In the genomic region with DNA sequence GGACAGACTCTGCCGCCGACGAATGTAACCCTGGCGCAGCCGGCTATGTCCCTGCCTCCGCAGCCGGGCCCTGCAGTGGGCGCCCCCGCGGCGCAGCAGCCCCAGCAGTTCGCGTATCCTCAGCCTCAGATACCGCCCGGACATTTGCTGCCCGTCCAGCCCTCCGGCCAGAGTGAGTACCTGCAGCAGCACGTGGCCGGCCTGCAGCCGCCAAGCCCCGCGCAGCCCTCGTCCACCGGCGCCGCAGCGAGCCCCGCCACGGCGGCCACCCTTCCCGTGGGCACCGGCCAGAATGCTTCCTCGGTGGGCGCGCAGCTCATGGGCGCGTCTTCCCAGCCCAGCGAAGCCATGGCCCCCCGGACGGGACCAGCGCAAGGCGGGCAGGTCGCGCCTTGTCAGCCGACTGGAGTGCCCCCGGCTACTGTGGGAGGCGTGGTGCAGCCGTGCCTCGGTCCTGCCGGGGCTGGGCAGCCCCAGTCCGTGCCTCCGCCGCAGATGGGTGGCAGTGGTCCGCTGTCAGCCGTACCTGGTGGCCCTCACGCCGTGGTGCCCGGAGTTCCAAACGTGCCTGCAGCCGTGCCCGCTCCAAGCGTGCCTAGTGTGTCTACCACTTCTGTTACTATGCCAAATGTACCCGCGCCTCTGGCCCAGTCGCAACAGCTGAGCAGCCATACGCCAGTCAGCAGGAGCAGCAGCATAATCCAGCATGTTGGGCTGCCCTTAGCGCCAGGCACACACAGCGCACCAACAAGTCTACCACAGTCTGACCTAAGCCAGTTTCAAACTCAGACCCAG, we compare ENCODE assay signal across 1 cellular context.
TF ChIP-seq lines count a peak whose summit lies in the region.

No MANE protein-coding gene starts in this region.

TF ChIP-seq in HepG2, 621 proteins besides CTCF, POLR2A, EP300 and RAD21 (continued from another document and continues in another):
- TF ChIP-seq ZNF768 (CRISPR knock-in tag; IDR thresholded peaks at IDR 0.05) (0 out of 2 replicates have a peak, but pooled peaks have one; percentile 4), ZNF343 (CRISPR knock-in tag; IDR thresholded peaks at IDR 0.05) (0 out of 2 replicates have a peak, but pooled peaks have one; percentile 36), ZNF564 (CRISPR knock-in tag; IDR thresholded peaks at IDR 0.05) (0 out of 2 replicates have a peak, but pooled peaks have one; percentile 23), ZMYM4 (CRISPR knock-in tag; IDR thresholded peaks at IDR 0.05) (0 out of 2 replicates have a peak, but pooled peaks have one; percentile 4), PHF8 (CRISPR knock-in tag; IDR thresholded peaks at IDR 0.05) (peak; percentile 35), ELF1 (CRISPR knock-in tag; IDR thresholded peaks at IDR 0.05) (no peak), ZNF577 (CRISPR knock-in tag; IDR thresholded peaks at IDR 0.05; ENCODE audit: borderline replicate concordance, low read depth) (no peak), PAF1 (CRISPR knock-in tag; IDR thresholded peaks at IDR 0.05) (no peak), ZFY (CRISPR knock-in tag; IDR thresholded peaks at IDR 0.05) (peak; percentile 39; the same call in 1 of the 2 replicates), MTF1 (CRISPR knock-in tag; IDR thresholded peaks at IDR 0.05) (no peak), KMT2A (CRISPR knock-in tag; IDR thresholded peaks at IDR 0.05) (peak; percentile 19; the same call in 1 of the 2 replicates), ZNF432 (CRISPR knock-in tag; IDR thresholded peaks at IDR 0.05; ENCODE audit: borderline replicate concordance) (0 out of 2 replicates have a peak, but pooled peaks have one; percentile 50), PCBP2 (optimal IDR thresholded peaks at IDR 0.05; ENCODE audit: low read depth, low read length, poor library complexity, severe bottlenecking) (no peak), YEATS4 (CRISPR knock-in tag; IDR thresholded peaks at IDR 0.05; ENCODE audit: borderline replicate concordance) (peak; percentile 38; the same call in 1 of the 2 replicates), RBFOX2 (IDR thresholded peaks at IDR 0.05; ENCODE audit: low read depth, low read length) (peak; percentile 63), ZNF446 (CRISPR knock-in tag; IDR thresholded peaks at IDR 0.05) (0 out of 2 replicates have a peak, but pooled peaks have one; percentile 75), ARNT2 (CRISPR knock-in tag; IDR thresholded peaks at IDR 0.05; ENCODE audit: low read depth) (0 out of 2 replicates have a peak, but pooled peaks have one; percentile 38), NFE2L2 (IDR thresholded peaks at IDR 0.05; ENCODE audit: low read length) (no peak), HNRNPLL (IDR thresholded peaks at IDR 0.05; ENCODE audit: low read depth, low read length, poor library complexity, severe bottlenecking) (peak; percentile 38), MEIS1 (CRISPR knock-in tag; IDR thresholded peaks at IDR 0.05; ENCODE audit: borderline replicate concordance) (no peak), BRCA1 (CRISPR knock-in tag; IDR thresholded peaks at IDR 0.05) (0 out of 2 replicates have a peak, but pooled peaks have one; percentile 46), ZNF619 (CRISPR knock-in tag; IDR thresholded peaks at IDR 0.05) (peak; percentile 10; the same call in 1 of the 2 replicates), THAP11 (CRISPR knock-in tag; IDR thresholded peaks at IDR 0.05) (no peak), ZNF33B (CRISPR knock-in tag; IDR thresholded peaks at IDR 0.05) (no peak), ZNF256 (CRISPR knock-in tag; conservative IDR thresholded peaks at IDR 0.05) (no peak), TOPORS (CRISPR knock-in tag; IDR thresholded peaks at IDR 0.05) (peak; percentile 34; the same call in 1 of the 2 replicates), MAF1 (CRISPR knock-in tag; IDR thresholded peaks at IDR 0.05; ENCODE audit: borderline replicate concordance) (0 out of 2 replicates have a peak, but pooled peaks have one; percentile 29), ZNF557 (CRISPR knock-in tag; IDR thresholded peaks at IDR 0.05) (no peak), CCDC6 (CRISPR knock-in tag; IDR thresholded peaks at IDR 0.05) (0 out of 2 replicates have a peak, but pooled peaks have one; percentile 24), NCOA5 (CRISPR knock-in tag; IDR thresholded peaks at IDR 0.05) (no peak), KDM5B (CRISPR knock-in tag; IDR thresholded peaks at IDR 0.05; ENCODE audit: borderline replicate concordance) (peak; percentile 78), ZNF709 (CRISPR knock-in tag; IDR thresholded peaks at IDR 0.05) (0 out of 2 replicates have a peak, but pooled peaks have one; percentile 17), AGO2 (optimal IDR thresholded peaks at IDR 0.05; ENCODE audit: low read depth, low read length) (peak; percentile 89), ZFX (CRISPR knock-in tag; IDR thresholded peaks at IDR 0.05; ENCODE audit: low read depth) (peak; percentile 2; the same call in 1 of the 2 replicates), ZNF550 (CRISPR knock-in tag; IDR thresholded peaks at IDR 0.05; ENCODE audit: borderline replicate concordance) (no peak)
- TF ChIP-seq, protein P1, sequence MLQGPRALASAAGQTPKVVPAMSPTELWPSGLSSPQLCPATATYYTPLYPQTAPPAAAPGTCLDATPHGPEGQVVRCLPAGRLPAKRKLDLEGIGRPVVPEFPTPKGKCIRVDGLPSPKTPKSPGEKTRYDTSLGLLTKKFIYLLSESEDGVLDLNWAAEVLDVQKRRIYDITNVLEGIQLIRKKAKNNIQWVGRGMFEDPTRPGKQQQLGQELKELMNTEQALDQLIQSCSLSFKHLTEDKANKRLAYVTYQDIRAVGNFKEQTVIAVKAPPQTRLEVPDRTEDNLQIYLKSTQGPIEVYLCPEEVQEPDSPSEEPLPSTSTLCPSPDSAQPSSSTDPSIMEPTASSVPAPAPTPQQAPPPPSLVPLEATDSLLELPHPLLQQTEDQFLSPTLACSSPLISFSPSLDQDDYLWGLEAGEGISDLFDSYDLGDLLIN (CRISPR knock-in tag; IDR thresholded peaks at IDR 0.05; ENCODE audit: borderline replicate concordance): 0 out of 2 replicates have a peak, but pooled peaks have one; percentile 10
- TF ChIP-seq, protein P2, sequence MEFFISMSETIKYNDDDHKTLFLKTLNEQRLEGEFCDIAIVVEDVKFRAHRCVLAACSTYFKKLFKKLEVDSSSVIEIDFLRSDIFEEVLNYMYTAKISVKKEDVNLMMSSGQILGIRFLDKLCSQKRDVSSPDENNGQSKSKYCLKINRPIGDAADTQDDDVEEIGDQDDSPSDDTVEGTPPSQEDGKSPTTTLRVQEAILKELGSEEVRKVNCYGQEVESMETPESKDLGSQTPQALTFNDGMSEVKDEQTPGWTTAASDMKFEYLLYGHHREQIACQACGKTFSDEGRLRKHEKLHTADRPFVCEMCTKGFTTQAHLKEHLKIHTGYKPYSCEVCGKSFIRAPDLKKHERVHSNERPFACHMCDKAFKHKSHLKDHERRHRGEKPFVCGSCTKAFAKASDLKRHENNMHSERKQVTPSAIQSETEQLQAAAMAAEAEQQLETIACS (CRISPR knock-in tag; IDR thresholded peaks at IDR 0.05): peak; percentile 51; the same call in 1 of the 2 replicates
- TF ChIP-seq, protein P3, sequence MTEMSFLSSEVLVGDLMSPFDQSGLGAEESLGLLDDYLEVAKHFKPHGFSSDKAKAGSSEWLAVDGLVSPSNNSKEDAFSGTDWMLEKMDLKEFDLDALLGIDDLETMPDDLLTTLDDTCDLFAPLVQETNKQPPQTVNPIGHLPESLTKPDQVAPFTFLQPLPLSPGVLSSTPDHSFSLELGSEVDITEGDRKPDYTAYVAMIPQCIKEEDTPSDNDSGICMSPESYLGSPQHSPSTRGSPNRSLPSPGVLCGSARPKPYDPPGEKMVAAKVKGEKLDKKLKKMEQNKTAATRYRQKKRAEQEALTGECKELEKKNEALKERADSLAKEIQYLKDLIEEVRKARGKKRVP (CRISPR knock-in tag; IDR thresholded peaks at IDR 0.05): 0 out of 4 replicates have a peak, but pooled peaks of 1 of the 2 experiments have one; percentile 3
- TF ChIP-seq, protein P4, sequence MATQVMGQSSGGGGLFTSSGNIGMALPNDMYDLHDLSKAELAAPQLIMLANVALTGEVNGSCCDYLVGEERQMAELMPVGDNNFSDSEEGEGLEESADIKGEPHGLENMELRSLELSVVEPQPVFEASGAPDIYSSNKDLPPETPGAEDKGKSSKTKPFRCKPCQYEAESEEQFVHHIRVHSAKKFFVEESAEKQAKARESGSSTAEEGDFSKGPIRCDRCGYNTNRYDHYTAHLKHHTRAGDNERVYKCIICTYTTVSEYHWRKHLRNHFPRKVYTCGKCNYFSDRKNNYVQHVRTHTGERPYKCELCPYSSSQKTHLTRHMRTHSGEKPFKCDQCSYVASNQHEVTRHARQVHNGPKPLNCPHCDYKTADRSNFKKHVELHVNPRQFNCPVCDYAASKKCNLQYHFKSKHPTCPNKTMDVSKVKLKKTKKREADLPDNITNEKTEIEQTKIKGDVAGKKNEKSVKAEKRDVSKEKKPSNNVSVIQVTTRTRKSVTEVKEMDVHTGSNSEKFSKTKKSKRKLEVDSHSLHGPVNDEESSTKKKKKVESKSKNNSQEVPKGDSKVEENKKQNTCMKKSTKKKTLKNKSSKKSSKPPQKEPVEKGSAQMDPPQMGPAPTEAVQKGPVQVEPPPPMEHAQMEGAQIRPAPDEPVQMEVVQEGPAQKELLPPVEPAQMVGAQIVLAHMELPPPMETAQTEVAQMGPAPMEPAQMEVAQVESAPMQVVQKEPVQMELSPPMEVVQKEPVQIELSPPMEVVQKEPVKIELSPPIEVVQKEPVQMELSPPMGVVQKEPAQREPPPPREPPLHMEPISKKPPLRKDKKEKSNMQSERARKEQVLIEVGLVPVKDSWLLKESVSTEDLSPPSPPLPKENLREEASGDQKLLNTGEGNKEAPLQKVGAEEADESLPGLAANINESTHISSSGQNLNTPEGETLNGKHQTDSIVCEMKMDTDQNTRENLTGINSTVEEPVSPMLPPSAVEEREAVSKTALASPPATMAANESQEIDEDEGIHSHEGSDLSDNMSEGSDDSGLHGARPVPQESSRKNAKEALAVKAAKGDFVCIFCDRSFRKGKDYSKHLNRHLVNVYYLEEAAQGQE (IDR thresholded peaks at IDR 0.05; ENCODE audit: borderline replicate concordance in 1 of 2, low read depth in 1 of 2, low read length in 2 of 2): no peak
- TF ChIP-seq, protein P5, sequence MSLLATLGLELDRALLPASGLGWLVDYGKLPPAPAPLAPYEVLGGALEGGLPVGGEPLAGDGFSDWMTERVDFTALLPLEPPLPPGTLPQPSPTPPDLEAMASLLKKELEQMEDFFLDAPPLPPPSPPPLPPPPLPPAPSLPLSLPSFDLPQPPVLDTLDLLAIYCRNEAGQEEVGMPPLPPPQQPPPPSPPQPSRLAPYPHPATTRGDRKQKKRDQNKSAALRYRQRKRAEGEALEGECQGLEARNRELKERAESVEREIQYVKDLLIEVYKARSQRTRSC (CRISPR knock-in tag; IDR thresholded peaks at IDR 0.05; ENCODE audit: low read depth): 0 out of 2 replicates have a peak, but pooled peaks have one; percentile 24
- TF ChIP-seq, protein P6, sequence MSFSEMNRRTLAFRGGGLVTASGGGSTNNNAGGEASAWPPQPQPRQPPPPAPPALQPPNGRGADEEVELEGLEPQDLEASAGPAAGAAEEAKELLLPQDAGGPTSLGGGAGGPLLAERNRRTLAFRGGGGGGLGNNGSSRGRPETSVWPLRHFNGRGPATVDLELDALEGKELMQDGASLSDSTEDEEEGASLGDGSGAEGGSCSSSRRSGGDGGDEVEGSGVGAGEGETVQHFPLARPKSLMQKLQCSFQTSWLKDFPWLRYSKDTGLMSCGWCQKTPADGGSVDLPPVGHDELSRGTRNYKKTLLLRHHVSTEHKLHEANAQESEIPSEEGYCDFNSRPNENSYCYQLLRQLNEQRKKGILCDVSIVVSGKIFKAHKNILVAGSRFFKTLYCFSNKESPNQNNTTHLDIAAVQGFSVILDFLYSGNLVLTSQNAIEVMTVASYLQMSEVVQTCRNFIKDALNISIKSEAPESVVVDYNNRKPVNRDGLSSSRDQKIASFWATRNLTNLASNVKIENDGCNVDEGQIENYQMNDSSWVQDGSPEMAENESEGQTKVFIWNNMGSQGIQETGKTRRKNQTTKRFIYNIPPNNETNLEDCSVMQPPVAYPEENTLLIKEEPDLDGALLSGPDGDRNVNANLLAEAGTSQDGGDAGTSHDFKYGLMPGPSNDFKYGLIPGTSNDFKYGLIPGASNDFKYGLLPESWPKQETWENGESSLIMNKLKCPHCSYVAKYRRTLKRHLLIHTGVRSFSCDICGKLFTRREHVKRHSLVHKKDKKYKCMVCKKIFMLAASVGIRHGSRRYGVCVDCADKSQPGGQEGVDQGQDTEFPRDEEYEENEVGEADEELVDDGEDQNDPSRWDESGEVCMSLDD (CRISPR knock-in tag; IDR thresholded peaks at IDR 0.05; ENCODE audit: borderline replicate concordance): 0 out of 2 replicates have a peak, but pooled peaks have one; percentile 32
- TF ChIP-seq, protein P7, sequence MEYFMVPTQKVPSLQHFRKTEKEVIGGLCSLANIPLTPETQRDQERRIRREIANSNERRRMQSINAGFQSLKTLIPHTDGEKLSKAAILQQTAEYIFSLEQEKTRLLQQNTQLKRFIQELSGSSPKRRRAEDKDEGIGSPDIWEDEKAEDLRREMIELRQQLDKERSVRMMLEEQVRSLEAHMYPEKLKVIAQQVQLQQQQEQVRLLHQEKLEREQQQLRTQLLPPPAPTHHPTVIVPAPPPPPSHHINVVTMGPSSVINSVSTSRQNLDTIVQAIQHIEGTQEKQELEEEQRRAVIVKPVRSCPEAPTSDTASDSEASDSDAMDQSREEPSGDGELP (IDR thresholded peaks at IDR 0.05; ENCODE audit: borderline replicate concordance, low read depth): peak; percentile 28; the same call in 1 of the 2 replicates
- TF ChIP-seq, protein P8, sequence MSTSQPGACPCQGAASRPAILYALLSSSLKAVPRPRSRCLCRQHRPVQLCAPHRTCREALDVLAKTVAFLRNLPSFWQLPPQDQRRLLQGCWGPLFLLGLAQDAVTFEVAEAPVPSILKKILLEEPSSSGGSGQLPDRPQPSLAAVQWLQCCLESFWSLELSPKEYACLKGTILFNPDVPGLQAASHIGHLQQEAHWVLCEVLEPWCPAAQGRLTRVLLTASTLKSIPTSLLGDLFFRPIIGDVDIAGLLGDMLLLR (CRISPR knock-in tag; IDR thresholded peaks at IDR 0.05): 0 out of 2 replicates have a peak, but pooled peaks have one; percentile 42
- TF ChIP-seq, protein P9, sequence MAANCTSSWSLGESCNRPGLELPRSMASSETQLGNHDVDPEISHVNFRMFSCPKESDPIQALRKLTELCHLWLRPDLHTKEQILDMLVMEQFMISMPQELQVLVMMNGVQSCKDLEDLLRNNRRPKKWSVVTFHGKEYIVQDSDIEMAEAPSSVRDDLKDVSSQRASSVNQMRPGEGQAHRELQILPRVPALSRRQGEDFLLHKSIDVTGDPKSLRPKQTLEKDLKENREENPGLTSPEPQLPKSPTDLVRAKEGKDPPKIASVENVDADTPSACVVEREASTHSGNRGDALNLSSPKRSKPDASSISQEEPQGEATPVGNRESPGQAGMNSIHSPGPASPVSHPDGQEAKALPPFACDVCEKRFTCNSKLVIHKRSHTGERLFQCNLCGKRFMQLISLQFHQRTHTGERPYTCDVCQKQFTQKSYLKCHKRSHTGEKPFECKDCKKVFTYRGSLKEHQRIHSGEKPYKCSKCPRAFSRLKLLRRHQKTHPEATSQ (CRISPR knock-in tag; IDR thresholded peaks at IDR 0.05; ENCODE audit: borderline replicate concordance): 0 out of 2 replicates have a peak, but pooled peaks have one; percentile 15
- TF ChIP-seq, protein P10, sequence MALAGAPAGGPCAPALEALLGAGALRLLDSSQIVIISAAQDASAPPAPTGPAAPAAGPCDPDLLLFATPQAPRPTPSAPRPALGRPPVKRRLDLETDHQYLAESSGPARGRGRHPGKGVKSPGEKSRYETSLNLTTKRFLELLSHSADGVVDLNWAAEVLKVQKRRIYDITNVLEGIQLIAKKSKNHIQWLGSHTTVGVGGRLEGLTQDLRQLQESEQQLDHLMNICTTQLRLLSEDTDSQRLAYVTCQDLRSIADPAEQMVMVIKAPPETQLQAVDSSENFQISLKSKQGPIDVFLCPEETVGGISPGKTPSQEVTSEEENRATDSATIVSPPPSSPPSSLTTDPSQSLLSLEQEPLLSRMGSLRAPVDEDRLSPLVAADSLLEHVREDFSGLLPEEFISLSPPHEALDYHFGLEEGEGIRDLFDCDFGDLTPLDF (CRISPR knock-in tag; IDR thresholded peaks at IDR 0.05): 0 out of 2 replicates have a peak, but pooled peaks have one; percentile 12
